Comparison of ENCODE assay signal across 16 cellular contexts in genomic region chr6:66328181-66328580, GRCh38.
"Had no signal": no experiment of that assay in that cellular context is flagged by ENCODE, and none has a peak within 500 bp of the region (broad histone marks: within the 10 kb centered on the region; RNA-seq: fewer than 3 reads in every experiment).

No MANE protein-coding gene starts in this region.

- DNase-seq: activated effector memory CD4-positive, alpha-beta T cell treated with Interleukin-2 at 50 U/mL for 16 hours; activated T-cell treated with anti-CD3 and anti-CD28 coated beads, Interleukin-2, amount 50 U/mL, for 1 hour; amniotic stem cell; brain microvascular endothelial cell; cerebellar nuclear complex; endodermal cell; erythroblast; gastrocnemius medialis; heart right ventricle; left ventricle myocardium inferior; ovary; uterus had no signal

- H3K27ac ChIP-seq: brain microvascular endothelial cell, gastrocnemius medialis, heart right ventricle, left ventricle myocardium inferior, ovary, skin epidermis, uterus had no signal

- FAIRE-seq: keratinocyte had no signal

- H3K4me3 ChIP-seq: gastrocnemius medialis, heart right ventricle, left ventricle myocardium inferior, ovary, skin epidermis, uterus had no signal

- H3K36me3 ChIP-seq: brain microvascular endothelial cell, gastrocnemius medialis, heart right ventricle, left ventricle myocardium inferior, ovary, uterus had no signal

- H3K4me1 ChIP-seq: gastrocnemius medialis, heart right ventricle, left ventricle myocardium inferior, uterus had no signal

- H3K9me3 ChIP-seq: gastrocnemius medialis, ovary, uterus had no signal

- ATAC-seq: activated CD4-positive, CD25-positive, alpha-beta regulatory T cell treated with anti-CD3 and anti-CD28 coated beads, Interleukin-2, amount 50 U/mL, for 24 hours; activated naive CD4-positive, alpha-beta T cell treated with anti-CD3 and anti-CD28 coated beads, Interleukin-2, amount 50 U/mL, for 72 hours; gastrocnemius medialis; heart right ventricle had no signal

- H3K27me3 ChIP-seq: brain microvascular endothelial cell, gastrocnemius medialis, heart right ventricle, ovary, uterus had no signal
